8 cellular contexts compared by ENCODE assay signal in genomic region chrY:7342732-7343131, GRCh38.
DNase-seq lines count a peak whose midpoint lies in the region; ATAC-seq, FAIRE-seq and TF ChIP-seq lines count a peak whose summit lies in the region.
"Not testable (repeated sequence)": the region's sequence is repeated elsewhere in the genome, so short reads cannot be mapped to it uniquely, and the experiment has no call there.

No MANE protein-coding gene starts in this region.

- not testable (repeated sequence) for H3K9me3 ChIP-seq in heart right ventricle

- TF ChIP-seq CTCF in bronchial epithelial cell (IDR thresholded peaks at IDR 0.05; ENCODE audit: insufficient read depth, low read length, severe bottlenecking); heart right ventricle (IDR thresholded peaks at IDR 0.05): not testable (repeated sequence)

- not testable (repeated sequence) for FAIRE-seq in bronchial epithelial cell (lab: Jason Lieb, UNC)

- intact Hi-C loops in heart right ventricle (cut with DNase I): loop anchor here in 4 of 10 donors (2.0 to 10.0 kb wide), 3 partner anchors 70 to 532 kb away; no protein-coding TSS in a partner anchor

- 47 to 53% methylated on average over 13 to 15 of the region's 16 CpGs for WGBS in heart right ventricle, 2 donors

- not testable (repeated sequence) for H3K4me3 ChIP-seq in bronchial epithelial cell (ENCODE audit: low read depth, low read length); heart right ventricle

- H3K27me3 ChIP-seq in bronchial epithelial cell (ENCODE audit: control insufficient read depth, insufficient read depth, low read length); heart right ventricle: not testable (repeated sequence)

- H3K36me3 ChIP-seq in bronchial epithelial cell (ENCODE audit: control insufficient read depth, insufficient read depth, low read length): not testable (repeated sequence)
- H3K36me3 ChIP-seq in heart right ventricle: peaks cover 0 to 28% (median 0%) of the 10 kb centered on the region in 9 donors

- H3K27ac Mint-ChIP-seq in stimulated activated naive CD8-positive, alpha-beta T cell treated with anti-CD3 and anti-CD28 coated beads, Interleukin-15, amount 100 ng/mL, for 72 hours: peak overlapping the region; percentile 80 to 95

- peaks cover 0 to 43% (median 0%) of the 10 kb centered on the region in 9 donors for H3K4me1 ChIP-seq in heart right ventricle

- peak overlapping the region in 6 of 10 donors; percentile 34 to 81 (median 68) for H3K27ac ChIP-seq in heart right ventricle

- not testable (repeated sequence) for H3K27me3 Mint-ChIP-seq in stimulated activated naive CD8-positive, alpha-beta T cell treated with anti-CD3 and anti-CD28 coated beads, Interleukin-15, amount 100 ng/mL, for 72 hours

- H3K9me3 Mint-ChIP-seq in stimulated activated naive CD8-positive, alpha-beta T cell treated with anti-CD3 and anti-CD28 coated beads, Interleukin-15, amount 100 ng/mL, for 72 hours: not testable (repeated sequence)

- peak overlapping the region in 1 of 2 donors; percentile 0 for H3K4me3 Mint-ChIP-seq in stimulated activated naive CD8-positive, alpha-beta T cell treated with anti-CD3 and anti-CD28 coated beads, Interleukin-15, amount 100 ng/mL, for 72 hours

- peaks cover 44% of the 10 kb centered on the region for H3K4me1 Mint-ChIP-seq in stimulated activated naive CD8-positive, alpha-beta T cell treated with anti-CD3 and anti-CD28 coated beads, Interleukin-15, amount 100 ng/mL, for 72 hours

- ATAC-seq in heart right ventricle: peak in 5 of 8 donors; percentile 55 to 83 (median 77)
- ATAC-seq in stimulated activated naive CD8-positive, alpha-beta T cell treated with anti-CD3 and anti-CD28 coated beads, Interleukin-15, amount 100 ng/mL, for 72 hours: peak; percentile 76

- DNase-seq in A172 (ENCODE audit: low spot score) (peak; percentile 5), HT1080 (ENCODE audit: low read depth) (peak; percentile 4), bronchial epithelial cell (ENCODE audit: low read depth) (peak; percentile 72), heart right ventricle (peak in 1 of 2 donors; percentile 15)
- peak; percentile 49 to 68 for DNase-seq in activated CD4-positive, alpha-beta T cell treated with anti-CD3 and anti-CD28 coated beads, Interleukin-2, amount 50 U/mL, for 48 hours
- peak; percentile 54 for DNase-seq in activated naive CD4-positive, alpha-beta T cell treated with Interleukin-2 at 50 U/mL for 16 hours
- DNase-seq in stimulated activated CD4-positive, alpha-beta T cell treated with anti-CD3 and anti-CD28 coated beads, Interleukin-15, amount 100 ng/mL, for 24 hours: peak; percentile 60
- peak in 1 of 2 donors; percentile 43 for DNase-seq in stimulated activated naive CD8-positive, alpha-beta T cell treated with anti-CD3 and anti-CD28 coated beads, Interleukin-15, amount 100 ng/mL, for 72 hours
